23 cellular contexts compared by ENCODE assay signal in genomic region chr18:49694402-49694801, GRCh38.
"Had no signal": no experiment of that assay in that cellular context is flagged by ENCODE, and none has a peak within 500 bp of the region (broad histone marks: within the 10 kb centered on the region; RNA-seq: fewer than 3 reads in every experiment).

No MANE protein-coding gene starts in this region.

- H3K36me3 Mint-ChIP-seq: activated naive CD4-positive, alpha-beta T cell treated with anti-CD3 and anti-CD28 coated beads, Interleukin-2, amount 10 ng/mL, durations not matched to agents 7 days and 5 days; natural killer cell had no signal

- H3K4me1 ChIP-seq: lower lobe of right lung, parathyroid adenoma, suprapubic skin had no signal

- H3K9me3 Mint-ChIP-seq: activated CD4-positive, alpha-beta memory T cell treated with anti-CD3 and anti-CD28 coated beads, Interleukin-2, amount 10 ng/mL, durations not matched to agents 7 days and 5 days; activated CD4-positive, alpha-beta T cell treated with anti-CD3 and anti-CD28 coated beads, Interleukin-2, amount 10 ng/mL, durations not matched to agents 24 days and 14 days; activated naive CD4-positive, alpha-beta T cell treated with anti-CD3 and anti-CD28 coated beads, Interleukin-2, amount 10 ng/mL, durations not matched to agents 7 days and 5 days; activated T-cell treated with anti-CD3 and anti-CD28 coated beads, Interleukin-2, amount 50 U/mL, for 72 hours; natural killer cell; stimulated activated naive CD8-positive, alpha-beta T cell treated with anti-CD3 and anti-CD28 coated beads, Interleukin-15, amount 100 ng/mL, for 72 hours had no signal

- ATAC-seq: activated CD4-positive, CD25-positive, alpha-beta regulatory T cell treated with anti-CD3 and anti-CD28 coated beads, Interleukin-2, amount 50 U/mL, for 24 hours; activated T-cell treated with anti-CD3 and anti-CD28 coated beads, Interleukin-2, amount 50 U/mL, for 72 hours; heart left ventricle; left lobe of liver; lower lobe of right lung; natural killer cell; right cardiac atrium; stimulated activated naive CD8-positive, alpha-beta T cell treated with anti-CD3 and anti-CD28 coated beads, Interleukin-15, amount 100 ng/mL, for 72 hours had no signal

- DNase-seq: activated CD4-positive, alpha-beta memory T cell treated with anti-CD3 and anti-CD28 coated beads, Interleukin-2, amount 10 ng/mL, durations not matched to agents 7 days and 5 days; activated CD4-positive, alpha-beta T cell treated with anti-CD3 and anti-CD28 coated beads, Interleukin-2, amount 10 ng/mL, durations not matched to agents 24 days and 14 days; activated effector memory CD4-positive, alpha-beta T cell treated with Interleukin-2 at 50 U/mL for 16 hours; activated naive CD4-positive, alpha-beta T cell treated with anti-CD3 and anti-CD28 coated beads, Interleukin-2, amount 10 ng/mL, durations not matched to agents 7 days and 5 days; activated T-cell treated with anti-CD3 and anti-CD28 coated beads, Interleukin-2, amount 50 U/mL, for 72 hours; cerebellar nuclear complex; cortex of kidney; heart left ventricle; lower lobe of right lung; midbrain; natural killer cell; right cardiac atrium; stimulated activated CD4-positive, alpha-beta T cell treated with anti-CD3 and anti-CD28 coated beads, Interleukin-12 subunit alpha, Interleukin-12 subunit beta, amount 100 ng/mL, for 4 hours; stimulated activated CD4-positive, alpha-beta T cell treated with anti-CD3 and anti-CD28 coated beads, Interleukin-1b, Interleukin-23, amount 100 ng/mL, for 48 hours; stimulated activated naive CD8-positive, alpha-beta T cell treated with anti-CD3 and anti-CD28 coated beads, Interleukin-15, amount 100 ng/mL, for 72 hours; T-helper 2 cell had no signal

- H3K9me3 ChIP-seq: lower lobe of right lung, suprapubic skin, tibial nerve had no signal

- H3K4me3 ChIP-seq: heart left ventricle, lower lobe of right lung, suprapubic skin, tibial nerve had no signal

- H3K27ac ChIP-seq: epithelial cell of prostate, heart left ventricle, lower lobe of right lung, parathyroid adenoma, suprapubic skin, tibial nerve, VCaP had no signal

- H3K9ac ChIP-seq: parathyroid adenoma had no signal

- H3K27me3 ChIP-seq: heart left ventricle, suprapubic skin, tibial nerve had no signal

- H3K36me3 ChIP-seq: heart left ventricle, lower lobe of right lung, suprapubic skin, tibial nerve had no signal

- H3K27ac Mint-ChIP-seq: activated CD4-positive, alpha-beta memory T cell treated with anti-CD3 and anti-CD28 coated beads, Interleukin-2, amount 10 ng/mL, durations not matched to agents 7 days and 5 days; activated CD4-positive, alpha-beta T cell treated with anti-CD3 and anti-CD28 coated beads, Interleukin-2, amount 10 ng/mL, durations not matched to agents 24 days and 14 days; activated naive CD4-positive, alpha-beta T cell treated with anti-CD3 and anti-CD28 coated beads, Interleukin-2, amount 10 ng/mL, durations not matched to agents 7 days and 5 days; activated T-cell treated with anti-CD3 and anti-CD28 coated beads, Interleukin-2, amount 50 U/mL, for 72 hours; natural killer cell had no signal

- H3K4me3 Mint-ChIP-seq: activated CD4-positive, alpha-beta memory T cell treated with anti-CD3 and anti-CD28 coated beads, Interleukin-2, amount 10 ng/mL, durations not matched to agents 7 days and 5 days; activated CD4-positive, alpha-beta T cell treated with anti-CD3 and anti-CD28 coated beads, Interleukin-2, amount 10 ng/mL, durations not matched to agents 24 days and 14 days; activated naive CD4-positive, alpha-beta T cell treated with anti-CD3 and anti-CD28 coated beads, Interleukin-2, amount 10 ng/mL, durations not matched to agents 7 days and 5 days; activated T-cell treated with anti-CD3 and anti-CD28 coated beads, Interleukin-2, amount 50 U/mL, for 72 hours; natural killer cell; stimulated activated naive CD8-positive, alpha-beta T cell treated with anti-CD3 and anti-CD28 coated beads, Interleukin-15, amount 100 ng/mL, for 72 hours had no signal
